Comparison of ENCODE assay signal across 1 cellular context in the genomic region with DNA sequence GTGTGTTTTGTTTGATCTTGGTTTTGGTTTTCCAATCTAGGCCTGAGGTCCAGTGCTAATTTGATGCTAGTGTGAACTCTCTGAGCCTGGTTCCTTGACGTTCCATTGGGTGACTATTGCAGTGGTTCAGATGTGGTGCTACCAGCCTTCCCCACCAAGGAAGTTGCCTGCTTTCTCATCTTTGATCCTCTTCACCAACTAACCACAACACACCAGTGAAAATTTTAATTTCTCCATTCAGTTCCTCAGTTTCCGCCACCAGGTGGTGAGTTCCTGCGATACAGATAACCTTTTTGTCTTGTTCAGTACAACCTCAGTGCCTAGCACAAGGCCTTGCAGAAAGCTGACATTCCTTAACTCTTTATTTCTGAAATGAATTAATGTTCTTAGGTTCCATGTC.
TF ChIP-seq lines count a peak whose summit lies in the region.

No MANE protein-coding gene starts in this region.

TF ChIP-seq in GM23338, 12 proteins besides CTCF, POLR2A, EP300 and RAD21 (continued from another document):
- TF ChIP-seq, protein P1, sequence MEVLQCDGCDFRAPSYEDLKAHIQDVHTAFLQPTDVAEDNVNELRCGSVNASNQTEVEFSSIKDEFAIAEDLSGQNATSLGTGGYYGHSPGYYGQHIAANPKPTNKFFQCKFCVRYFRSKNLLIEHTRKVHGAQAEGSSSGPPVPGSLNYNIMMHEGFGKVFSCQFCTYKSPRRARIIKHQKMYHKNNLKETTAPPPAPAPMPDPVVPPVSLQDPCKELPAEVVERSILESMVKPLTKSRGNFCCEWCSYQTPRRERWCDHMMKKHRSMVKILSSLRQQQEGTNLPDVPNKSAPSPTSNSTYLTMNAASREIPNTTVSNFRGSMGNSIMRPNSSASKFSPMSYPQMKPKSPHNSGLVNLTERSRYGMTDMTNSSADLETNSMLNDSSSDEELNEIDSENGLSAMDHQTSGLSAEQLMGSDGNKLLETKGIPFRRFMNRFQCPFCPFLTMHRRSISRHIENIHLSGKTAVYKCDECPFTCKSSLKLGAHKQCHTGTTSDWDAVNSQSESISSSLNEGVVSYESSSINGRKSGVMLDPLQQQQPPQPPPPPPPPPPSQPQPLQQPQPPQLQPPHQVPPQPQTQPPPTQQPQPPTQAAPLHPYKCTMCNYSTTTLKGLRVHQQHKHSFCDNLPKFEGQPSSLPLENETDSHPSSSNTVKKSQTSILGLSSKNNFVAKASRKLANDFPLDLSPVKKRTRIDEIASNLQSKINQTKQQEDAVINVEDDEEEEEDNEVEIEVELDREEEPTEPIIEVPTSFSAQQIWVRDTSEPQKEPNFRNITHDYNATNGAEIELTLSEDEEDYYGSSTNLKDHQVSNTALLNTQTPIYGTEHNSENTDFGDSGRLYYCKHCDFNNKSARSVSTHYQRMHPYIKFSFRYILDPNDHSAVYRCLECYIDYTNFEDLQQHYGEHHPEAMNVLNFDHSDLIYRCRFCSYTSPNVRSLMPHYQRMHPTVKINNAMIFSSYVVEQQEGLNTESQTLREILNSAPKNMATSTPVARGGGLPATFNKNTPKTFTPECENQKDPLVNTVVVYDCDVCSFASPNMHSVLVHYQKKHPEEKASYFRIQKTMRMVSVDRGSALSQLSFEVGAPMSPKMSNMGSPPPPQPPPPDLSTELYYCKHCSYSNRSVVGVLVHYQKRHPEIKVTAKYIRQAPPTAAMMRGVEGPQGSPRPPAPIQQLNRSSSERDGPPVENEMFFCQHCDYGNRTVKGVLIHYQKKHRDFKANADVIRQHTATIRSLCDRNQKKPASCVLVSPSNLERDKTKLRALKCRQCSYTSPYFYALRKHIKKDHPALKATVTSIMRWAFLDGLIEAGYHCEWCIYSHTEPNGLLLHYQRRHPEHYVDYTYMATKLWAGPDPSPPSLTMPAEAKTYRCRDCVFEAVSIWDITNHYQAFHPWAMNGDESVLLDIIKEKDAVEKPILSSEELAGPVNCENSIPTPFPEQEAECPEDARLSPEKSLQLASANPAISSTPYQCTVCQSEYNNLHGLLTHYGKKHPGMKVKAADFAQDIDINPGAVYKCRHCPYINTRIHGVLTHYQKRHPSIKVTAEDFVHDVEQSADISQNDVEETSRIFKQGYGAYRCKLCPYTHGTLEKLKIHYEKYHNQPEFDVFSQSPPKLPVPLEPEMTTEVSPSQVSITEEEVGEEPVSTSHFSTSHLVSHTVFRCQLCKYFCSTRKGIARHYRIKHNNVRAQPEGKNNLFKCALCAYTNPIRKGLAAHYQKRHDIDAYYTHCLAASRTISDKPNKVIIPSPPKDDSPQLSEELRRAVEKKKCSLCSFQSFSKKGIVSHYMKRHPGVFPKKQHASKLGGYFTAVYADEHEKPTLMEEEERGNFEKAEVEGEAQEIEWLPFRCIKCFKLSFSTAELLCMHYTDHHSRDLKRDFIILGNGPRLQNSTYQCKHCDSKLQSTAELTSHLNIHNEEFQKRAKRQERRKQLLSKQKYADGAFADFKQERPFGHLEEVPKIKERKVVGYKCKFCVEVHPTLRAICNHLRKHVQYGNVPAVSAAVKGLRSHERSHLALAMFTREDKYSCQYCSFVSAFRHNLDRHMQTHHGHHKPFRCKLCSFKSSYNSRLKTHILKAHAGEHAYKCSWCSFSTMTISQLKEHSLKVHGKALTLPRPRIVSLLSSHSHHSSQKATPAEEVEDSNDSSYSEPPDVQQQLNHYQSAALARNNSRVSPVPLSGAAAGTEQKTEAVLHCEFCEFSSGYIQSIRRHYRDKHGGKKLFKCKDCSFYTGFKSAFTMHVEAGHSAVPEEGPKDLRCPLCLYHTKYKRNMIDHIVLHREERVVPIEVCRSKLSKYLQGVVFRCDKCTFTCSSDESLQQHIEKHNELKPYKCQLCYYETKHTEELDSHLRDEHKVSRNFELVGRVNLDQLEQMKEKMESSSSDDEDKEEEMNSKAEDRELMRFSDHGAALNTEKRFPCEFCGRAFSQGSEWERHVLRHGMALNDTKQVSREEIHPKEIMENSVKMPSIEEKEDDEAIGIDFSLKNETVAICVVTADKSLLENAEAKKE (CRISPR knock-in tag; IDR thresholded peaks at IDR 0.05): no peak
